Comparison of ENCODE assay signal across 28 cellular contexts in genomic region chr21:18759751-18760161, GRCh38.
"Had no signal": no experiment of that assay in that cellular context is flagged by ENCODE, and none has a peak within 500 bp of the region (broad histone marks: within the 10 kb centered on the region; RNA-seq: fewer than 3 reads in every experiment).

No MANE protein-coding gene starts in this region.

- FAIRE-seq: colon, endothelial cell of umbilical vein had no signal

- H3K27me3 ChIP-seq: breast epithelium, dorsolateral prefrontal cortex, neural progenitor cell, sigmoid colon, testis, uterus had no signal

- H3K36me3 ChIP-seq: breast epithelium, left ventricle myocardium inferior, neural progenitor cell, sigmoid colon, uterus had no signal

- H3K4me3 ChIP-seq: breast epithelium, dorsolateral prefrontal cortex, left ventricle myocardium inferior, neural progenitor cell, sigmoid colon, smooth muscle cell, testis, uterus had no signal

- H3K9me3 ChIP-seq: breast epithelium, left ventricle myocardium inferior, sigmoid colon, testis, uterus had no signal

- H3K27ac Mint-ChIP-seq: activated CD4-positive, alpha-beta memory T cell treated with anti-CD3 and anti-CD28 coated beads for 36 hours; activated naive CD4-positive, alpha-beta T cell treated with anti-CD3 and anti-CD28 coated beads for 36 hours; activated naive CD8-positive, alpha-beta T cell treated with anti-CD3 and anti-CD28 coated beads, Interleukin-2, amount 10 ng/mL, durations not matched to agents 7 days and 5 days; effector memory CD8-positive, alpha-beta T cell; naive thymus-derived CD4-positive, alpha-beta T cell had no signal

- H3K4me2 ChIP-seq: neural progenitor cell, smooth muscle cell had no signal

- ATAC-seq: effector memory CD8-positive, alpha-beta T cell; esophagus mucosa; naive thymus-derived CD4-positive, alpha-beta T cell had no signal

- H3K4me3 Mint-ChIP-seq: activated CD4-positive, alpha-beta memory T cell treated with anti-CD3 and anti-CD28 coated beads for 36 hours; activated naive CD4-positive, alpha-beta T cell treated with anti-CD3 and anti-CD28 coated beads for 36 hours; activated naive CD8-positive, alpha-beta T cell treated with anti-CD3 and anti-CD28 coated beads, Interleukin-2, amount 10 ng/mL, durations not matched to agents 7 days and 5 days; central memory CD8-positive, alpha-beta T cell; effector memory CD8-positive, alpha-beta T cell; naive thymus-derived CD4-positive, alpha-beta T cell; neural progenitor cell had no signal

- H3K27ac ChIP-seq: breast epithelium, dorsolateral prefrontal cortex, left ventricle myocardium inferior, neural progenitor cell, sigmoid colon, testis, uterus had no signal

- H3K4me1 Mint-ChIP-seq: activated naive CD8-positive, alpha-beta T cell treated with anti-CD3 and anti-CD28 coated beads, Interleukin-2, amount 10 ng/mL, durations not matched to agents 7 days and 5 days; central memory CD8-positive, alpha-beta T cell; naive thymus-derived CD4-positive, alpha-beta T cell had no signal

- H3K27me3 Mint-ChIP-seq: activated CD4-positive, alpha-beta memory T cell treated with anti-CD3 and anti-CD28 coated beads for 36 hours; activated naive CD8-positive, alpha-beta T cell treated with anti-CD3 and anti-CD28 coated beads, Interleukin-2, amount 10 ng/mL, durations not matched to agents 7 days and 5 days; central memory CD8-positive, alpha-beta T cell; effector memory CD8-positive, alpha-beta T cell; naive thymus-derived CD4-positive, alpha-beta T cell had no signal

- H3K4me1 ChIP-seq: breast epithelium, left ventricle myocardium inferior, neural progenitor cell, sigmoid colon, testis, uterus had no signal

- H3K9ac ChIP-seq: neural progenitor cell had no signal

- H3K36me3 Mint-ChIP-seq: activated CD4-positive, alpha-beta memory T cell treated with anti-CD3 and anti-CD28 coated beads for 36 hours; activated naive CD8-positive, alpha-beta T cell treated with anti-CD3 and anti-CD28 coated beads, Interleukin-2, amount 10 ng/mL, durations not matched to agents 7 days and 5 days; neural progenitor cell had no signal

- DNase-seq: activated CD4-positive, alpha-beta memory T cell treated with anti-CD3 and anti-CD28 coated beads for 36 hours; activated CD4-positive, alpha-beta T cell treated with anti-CD3 and anti-CD28 coated beads for 4 hours; activated CD4-positive, CD25-positive, alpha-beta regulatory T cell; activated effector memory CD4-positive, alpha-beta T cell treated with Interleukin-2 at 50 U/mL for 16 hours; activated naive CD4-positive, alpha-beta T cell treated with anti-CD3 and anti-CD28 coated beads for 36 hours; activated naive CD8-positive, alpha-beta T cell treated with anti-CD3 and anti-CD28 coated beads, Interleukin-2, amount 10 ng/mL, durations not matched to agents 7 days and 5 days; activated T-cell treated with anti-CD3 and anti-CD28 coated beads, Interleukin-2, amount 50 U/mL, for 48 hours; amniotic stem cell; dorsolateral prefrontal cortex; effector memory CD8-positive, alpha-beta T cell; foreskin melanocyte; glutamatergic neuron; hippocampal formation; left ventricle myocardium inferior; naive thymus-derived CD4-positive, alpha-beta T cell; sigmoid colon; stimulated activated CD4-positive, alpha-beta T cell treated with anti-CD3 and anti-CD28 coated beads, Interleukin-2, amount 100 ng/mL, for 48 hours; stimulated activated naive CD4-positive, alpha-beta T cell; testis; trophoblast cell; uterus had no signal
